Comparison of ENCODE assay signal across 1 cellular context in genomic region chr7:70392870-70393269, GRCh38.
TF ChIP-seq lines count a peak whose summit lies in the region.

No MANE protein-coding gene starts in this region.

TF ChIP-seq in H1, 55 proteins besides CTCF, POLR2A, EP300 and RAD21:
- TF ChIP-seq SRF (IDR thresholded peaks at IDR 0.05; ENCODE audit: low read depth, low read length), result no peak
- no peak for TF ChIP-seq ASH2L (IDR thresholded peaks at IDR 0.05; ENCODE audit: low read length)
- TF ChIP-seq TBP (IDR thresholded peaks at IDR 0.05; ENCODE audit: low read depth, low read length), result no peak
- no peak for TF ChIP-seq RXRA (IDR thresholded peaks at IDR 0.05; ENCODE audit: insufficient read depth, low read depth, low read length)
- no peak for TF ChIP-seq HDAC2 (IDR thresholded peaks at IDR 0.05; ENCODE audit: borderline replicate concordance in 1 of 2, low read depth in 2 of 2, low read length in 2 of 2)
- no peak for TF ChIP-seq SUZ12 (IDR thresholded peaks at IDR 0.05; ENCODE audit: low read length)
- no peak for TF ChIP-seq TAF1 (IDR thresholded peaks at IDR 0.05; ENCODE audit: low read depth, low read length)
- no peak for TF ChIP-seq BCL11A (IDR thresholded peaks at IDR 0.05; ENCODE audit: low read depth in 2 of 2, low read length in 2 of 2)
- TF ChIP-seq CHD1 (IDR thresholded peaks at IDR 0.05; ENCODE audit: low read depth, low read length), result no peak
- TF ChIP-seq MAX (IDR thresholded peaks at IDR 0.05), result no peak
- no peak for TF ChIP-seq CREB1 (IDR thresholded peaks at IDR 0.05)
- no peak for TF ChIP-seq CHD7 (IDR thresholded peaks at IDR 0.05; ENCODE audit: insufficient replicate concordance, low read length)
- no peak for TF ChIP-seq EZH2 (IDR thresholded peaks at IDR 0.05; ENCODE audit: low read depth, low read length, severe bottlenecking)
TF ChIP-seq in H1: peak in this region for 0.
